ENCODE assay signal across 22 cellular contexts in genomic region chr2:99808801-99809200, GRCh38.
"Had no signal": no experiment of that assay in that cellular context is flagged by ENCODE, and none has a peak within 500 bp of the region (broad histone marks: within the 10 kb centered on the region; RNA-seq: fewer than 3 reads in every experiment).

No MANE protein-coding gene starts in this region.

- H3K4me3 Mint-ChIP-seq: activated naive CD8-positive, alpha-beta T cell treated with anti-CD3 and anti-CD28 coated beads, Interleukin-2, amount 10 ng/mL, durations not matched to agents 7 days and 5 days; effector memory CD8-positive, alpha-beta T cell; naive thymus-derived CD8-positive, alpha-beta T cell; T-cell had no signal

- H3K27ac Mint-ChIP-seq: activated naive CD8-positive, alpha-beta T cell treated with anti-CD3 and anti-CD28 coated beads, Interleukin-2, amount 10 ng/mL, durations not matched to agents 7 days and 5 days; effector memory CD8-positive, alpha-beta T cell; naive thymus-derived CD8-positive, alpha-beta T cell; T-cell had no signal

- H3K36me3 Mint-ChIP-seq: activated naive CD8-positive, alpha-beta T cell treated with anti-CD3 and anti-CD28 coated beads, Interleukin-2, amount 10 ng/mL, durations not matched to agents 7 days and 5 days; naive thymus-derived CD8-positive, alpha-beta T cell had no signal

- DNase-seq: activated CD4-positive, CD25-positive, alpha-beta regulatory T cell treated with anti-CD3 and anti-CD28 coated beads, Interleukin-2, amount 50 U/mL, for 72 hours; activated naive CD4-positive, alpha-beta T cell; activated naive CD8-positive, alpha-beta T cell treated with anti-CD3 and anti-CD28 coated beads, Interleukin-2, amount 10 ng/mL, durations not matched to agents 7 days and 5 days; activated T-cell treated with anti-CD3 and anti-CD28 coated beads for 4 hours; anterior cingulate cortex; dermis blood vessel endothelial cell; effector memory CD8-positive, alpha-beta T cell; islet precursor cell; left lung; mucosa of descending colon; naive thymus-derived CD8-positive, alpha-beta T cell; right lobe of liver; stimulated activated CD4-positive, alpha-beta T cell treated with anti-CD3 and anti-CD28 coated beads, Interleukin-4, amount 100 ng/mL, for 4 hours; stimulated activated CD8-positive, alpha-beta memory T cell treated with anti-CD3 and anti-CD28 coated beads, Interleukin-4, amount 100 ng/mL, for 48 hours; stimulated activated naive CD4-positive, alpha-beta T cell treated with Interleukin-2 at 50 U/mL for 16 hours; T-cell; T-helper 9 cell; transverse colon had no signal

- H3K4me1 Mint-ChIP-seq: activated naive CD8-positive, alpha-beta T cell treated with anti-CD3 and anti-CD28 coated beads, Interleukin-2, amount 10 ng/mL, durations not matched to agents 7 days and 5 days; T-cell had no signal

- H3K27ac ChIP-seq: breast epithelium, gastroesophageal sphincter, hepatocyte, left lung, right lobe of liver, transverse colon had no signal

- H3K27me3 Mint-ChIP-seq: naive thymus-derived CD8-positive, alpha-beta T cell; T-cell had no signal

- H3K9me3 Mint-ChIP-seq: activated naive CD8-positive, alpha-beta T cell treated with anti-CD3 and anti-CD28 coated beads, Interleukin-2, amount 10 ng/mL, durations not matched to agents 7 days and 5 days; effector memory CD8-positive, alpha-beta T cell; naive thymus-derived CD8-positive, alpha-beta T cell; T-cell had no signal

- ATAC-seq: effector memory CD8-positive, alpha-beta T cell; gastroesophageal sphincter; left lung; mucosa of descending colon; naive thymus-derived CD8-positive, alpha-beta T cell; right lobe of liver; T-cell had no signal

- H3K4me3 ChIP-seq: breast epithelium, gastroesophageal sphincter, hepatocyte, left lung, mucosa of descending colon, right lobe of liver, smooth muscle cell, transverse colon had no signal
